ENCODE assay signal across 7 cellular contexts in genomic region chr4:184441461-184442392, GRCh38. TPM values are rescaled to one million over a fixed set of nuclear protein-coding genes. Genes with fewer than 3 reads are reported as not detected.
DNase-seq lines count a peak whose midpoint lies in the region; TF ChIP-seq lines count a peak whose summit lies in the region.

No MANE protein-coding gene starts in this region.

- no peak overlapping the region for H3K4me3 ChIP-seq in lower leg skin (ENCODE audit: low read depth, poor library complexity, severe bottlenecking)

- no peak for TF ChIP-seq CTCF in lower leg skin (IDR thresholded peaks at IDR 0.05)

- 66 to 71% methylated on average over 13 of the region's 13 CpGs for WGBS in lower leg skin, 2 donors

- intact Hi-C loops in lower leg skin (cut with DNase I; ENCODE audit: low total_unique reads): no loop called here

- peak; percentile 44 for DNase-seq in ELR (ENCODE audit: low read depth)
- peak; percentile 21 for DNase-seq in UCSD-AML1 (lab: John Stamatoyannopoulos, UW; ENCODE audit: unreplicated experiment)
- DNase-seq in globus pallidus (ENCODE audit: low spot score): peak; percentile 48
- peak; percentile 30 for DNase-seq in retina
- DNase-seq in lower leg skin (ENCODE audit: low spot score in 2 of 2): no peak
- DNase-seq in activated naive CD4-positive, alpha-beta T cell treated with Interleukin-2 at 50 U/mL for 16 hours: no peak
- DNase-seq in activated effector memory CD4-positive, alpha-beta T cell treated with anti-CD3 and anti-CD28 coated beads, Interleukin-2, amount 50 U/mL, for 16 hours: no peak

- TF ChIP-seq POLR2A in lower leg skin (IDR thresholded peaks at IDR 0.05): no peak

RNA-seq across cellular contexts. Expression of gene IRF2, which starts 32.6 kb away (rescaled TPM):
- 10 to 100 TPM; 31.6 to 44.0 (median 38.4) TPM for total RNA-seq in lower leg skin

Comparison
In these comparisons a context has a peak if more than half of its experiments do, and no peak if none do; other contexts are left out.
1. DNase-seq: peak in ELR (single experiment), UCSD-AML1 (single experiment), globus pallidus (single experiment) and retina (single experiment); none in lower leg skin (0 of 2), activated naive CD4-positive, alpha-beta T cell treated with Interleukin-2 at 50 U/mL for 16 hours (single experiment) and activated effector memory CD4-positive, alpha-beta T cell treated with anti-CD3 and anti-CD28 coated beads, Interleukin-2, amount 50 U/mL, for 16 hours (single experiment).